In the genomic region with DNA sequence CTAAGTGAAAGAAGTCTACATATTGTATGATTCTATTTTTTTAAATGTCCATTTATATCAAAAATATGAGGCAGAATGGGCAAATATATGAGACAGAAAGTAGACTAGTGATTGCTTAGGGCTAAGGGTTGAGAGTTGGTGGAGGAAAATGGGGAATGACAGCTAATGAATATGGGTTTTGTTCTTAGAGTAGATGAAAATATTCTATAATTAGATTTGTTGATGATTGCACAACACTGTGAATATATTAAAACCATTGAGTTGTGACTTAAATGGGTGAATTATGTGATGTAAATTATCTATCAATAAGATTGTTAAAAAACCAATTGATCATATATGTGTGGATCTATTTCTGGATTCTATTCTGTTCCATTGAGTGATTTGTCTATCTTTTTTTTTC, we compare ENCODE assay signal across 25 cellular contexts.
DNase-seq lines count a peak whose midpoint lies in the region; ATAC-seq, FAIRE-seq and TF ChIP-seq lines count a peak whose summit lies in the region.
"Had no signal": no experiment of that assay in that cellular context is flagged by ENCODE, and none has a peak within 500 bp of the region (broad histone marks: within the 10 kb centered on the region; RNA-seq: fewer than 3 reads in every experiment).

No MANE protein-coding gene starts in this region.

- intact Hi-C loops in HepG2 (cut with micrococcal nuclease; ENCODE audit: unreplicated experiment) (no loop called here), right lobe of liver (cut with DNase I) (no loop called here), IMR-90 (cut with micrococcal nuclease) (no loop called here), K562 (cut with micrococcal nuclease) (no loop called here), lower lobe of right lung (cut with DNase I) (no loop called here)

- dilution Hi-C loops in IMR-90 (cut with HindIII; ENCODE audit: low sequenced_read_pairs, unreplicated experiment), result no loop called here

- ATAC-seq in HepG2, result no peak
- ATAC-seq in right lobe of liver, result no peak
- ATAC-seq in IMR-90 (ENCODE audit: low read depth), result no peak
- no peak for ATAC-seq in K562
- ATAC-seq in lower lobe of right lung, result no peak

- no peak overlapping the region for H3K27ac Mint-ChIP-seq in type B pancreatic cell
- H3K27ac Mint-ChIP-seq: CD4-positive, alpha-beta memory T cell; CD4-positive, CD25-positive, alpha-beta regulatory T cell had no signal

- no peak overlapping the region for H4K8ac ChIP-seq in IMR-90 (ENCODE audit: low read depth in 2 of 2, low read length in 2 of 2)

- H3K56ac ChIP-seq in IMR-90 (ENCODE audit: extremely low read depth, insufficient read depth, low read length), result no peak overlapping the region

- no peak overlapping the region for H2BK5ac ChIP-seq in IMR-90 (ENCODE audit: low read depth, low read length, poor library complexity, severe bottlenecking)

- no peak overlapping the region for H2AFZ ChIP-seq in HepG2 (ENCODE audit: low read length)
- no peak overlapping the region for H2AFZ ChIP-seq in IMR-90 (replicated peaks; ENCODE audit: low read length, poor library complexity)
- peak overlapping the region; percentile 46; the same call in 1 of the 2 replicates for H2AFZ ChIP-seq in K562 (ENCODE audit: low read depth, low read length)

- H3K4me1 ChIP-seq in HepG2 (ENCODE audit: insufficient read depth, low read length) (peaks cover 17% of the 10 kb centered on the region), right lobe of liver (no peaks in the 10 kb centered on the region), IMR-90 (ENCODE audit: control insufficient read depth, insufficient read depth, low read length) (peaks cover 5% of the 10 kb centered on the region), K562 (replicated peaks in 1 of 2; ENCODE audit: control insufficient read depth in 2 of 2, insufficient read depth in 2 of 2, low read length in 2 of 2) (peaks cover 0 to 3% of the 10 kb centered on the region in 2 experiments; a peak in 3 of 5 replicates), lower lobe of right lung (no peaks in the 10 kb centered on the region)
- H3K4me1 ChIP-seq: BE2C, BLaER1 had no signal

- no peak overlapping the region for H4K91ac ChIP-seq in IMR-90 (ENCODE audit: insufficient read depth, low read depth, low read length)

- in situ Hi-C loops in HepG2 (cut with HindIII; ENCODE audit: extremely low pct_ligation_motif_present, low pct_unique_long_range_greater_than_20kb) (no loop called here), IMR-90 (cut with MboI; ENCODE audit: low sequenced_read_pairs) (no loop called here), K562 (cut with MboI) (no loop called here)

- H3K79me1 ChIP-seq in IMR-90 (ENCODE audit: low read depth in 1 of 2, low read length in 2 of 2), result peaks cover 0 to 4% of the 10 kb centered on the region in 2 experiments; a peak in 1 of 4 replicates

- H3K27me3 ChIP-seq in HepG2 (ENCODE audit: control insufficient read depth in 1 of 2, insufficient read depth in 2 of 2, low read length in 2 of 2) (no peaks in the 10 kb centered on the region), right lobe of liver (no peaks in the 10 kb centered on the region), IMR-90 (ENCODE audit: control insufficient read depth, insufficient read depth, low read length) (no peaks in the 10 kb centered on the region), K562 (ENCODE audit: control insufficient read depth in 2 of 2, insufficient read depth in 2 of 2, low read length in 2 of 2) (peaks cover 0 to 2% of the 10 kb centered on the region in 2 experiments; a peak in 1 of 5 replicates), lower lobe of right lung (ENCODE audit: low read depth) (no peaks in the 10 kb centered on the region)
- H3K27me3 ChIP-seq: BLaER1 had no signal

- no TSS peak for BruUV-seq in HepG2 (replicated peaks; lab: Mats Ljungman, UMichigan)
- BruUV-seq in IMR-90 (replicated peaks; lab: Mats Ljungman, UMichigan), result no TSS peak
- no TSS peak for BruUV-seq in K562 (replicated peaks; lab: Mats Ljungman, UMichigan)

- H4K20me1 ChIP-seq in HepG2 (ENCODE audit: insufficient read depth, low read length), result no peaks in the 10 kb centered on the region
- no peaks in the 10 kb centered on the region for H4K20me1 ChIP-seq in IMR-90 (ENCODE audit: insufficient read depth, low read length)
- no peaks in the 10 kb centered on the region for H4K20me1 ChIP-seq in K562 (replicated peaks; ENCODE audit: control insufficient read depth, insufficient read depth, low read length)
- H4K20me1 ChIP-seq: BLaER1 had no signal

- no peak for TF ChIP-seq RAD21 in HepG2 (CRISPR knock-in tag; IDR thresholded peaks at IDR 0.05)
- TF ChIP-seq RAD21 in IMR-90 (IDR thresholded peaks at IDR 0.05; ENCODE audit: low read length), result no peak
- no peak for TF ChIP-seq RAD21 in K562 (CRISPR knock-in tag; conservative IDR thresholded peaks at IDR 0.05 in 1 of 2, IDR thresholded peaks at IDR 0.05 in 1 of 2)

- no peak for FAIRE-seq in HepG2 (lab: Jason Lieb, UNC)
- FAIRE-seq in K562 (lab: Jason Lieb, UNC), result no peak
- FAIRE-seq: D721Med, G401.6, GM12891, GM19239 had no signal

- H3K18ac ChIP-seq in IMR-90 (ENCODE audit: low read depth, low read length), result no peak overlapping the region

- H3K27me3 Mint-ChIP-seq in type B pancreatic cell, result peaks cover 6% of the 10 kb centered on the region

- DNase-seq in HepG2 (ENCODE audit: low spot score) (no peak), right lobe of liver (no peak), IMR-90 (no peak), K562 (ENCODE audit: extremely low read depth in 1 of 4, low spot score in 3 of 4) (no peak), foreskin melanocyte (peak; percentile 69), lower lobe of right lung (no peak), type B pancreatic cell (ENCODE audit: extremely low spot score, unreplicated experiment) (no peak), pons (ENCODE audit: low spot score) (no peak)
- DNase-seq: ACHN; BE2C; C1 segment of cervical spinal cord; Caco-2; Calu3; CD4-positive, alpha-beta memory T cell; CD4-positive, CD25-positive, alpha-beta regulatory T cell; CD8-positive, alpha-beta memory T cell; DMS79 treated with DMSO at 0.1 percent for 48 hours; GF-D8 had no signal

- H2BK15ac ChIP-seq in IMR-90 (ENCODE audit: low read depth, low read length), result no peak overlapping the region

- no peak overlapping the region for H3K9ac ChIP-seq in HepG2 (ENCODE audit: insufficient read depth, low read depth, low read length)
- no peak overlapping the region for H3K9ac ChIP-seq in IMR-90 (ENCODE audit: low read depth, low read length)
- no peak overlapping the region for H3K9ac ChIP-seq in K562 (ENCODE audit: insufficient read depth in 1 of 2, low read depth in 2 of 2, low read length in 2 of 2)
- H3K9ac ChIP-seq: BLaER1 had no signal

- no peak overlapping the region for H3K23ac ChIP-seq in IMR-90 (ENCODE audit: low read depth, low read length)

- no peak overlapping the region for H3K4ac ChIP-seq in IMR-90 (ENCODE audit: low read depth, low read length)

- peaks cover 4% of the 10 kb centered on the region for H3K9me3 Mint-ChIP-seq in type B pancreatic cell

- H3K9me1 ChIP-seq in IMR-90 (ENCODE audit: insufficient read depth, low read length) (peaks cover 5% of the 10 kb centered on the region), K562 (ENCODE audit: control insufficient read depth, insufficient read depth, low read length) (no peaks in the 10 kb centered on the region)

- H3K4me3 Mint-ChIP-seq in type B pancreatic cell, result no peak overlapping the region
- H3K4me3 Mint-ChIP-seq: CD14-positive monocyte; CD4-positive, alpha-beta memory T cell; CD4-positive, CD25-positive, alpha-beta regulatory T cell; CD8-positive, alpha-beta memory T cell had no signal

- H3K4me1 Mint-ChIP-seq in type B pancreatic cell (ENCODE audit: unreplicated experiment), result no peaks in the 10 kb centered on the region
- H3K4me1 Mint-ChIP-seq: CD4-positive, alpha-beta memory T cell; CD4-positive, CD25-positive, alpha-beta regulatory T cell; CD8-positive, alpha-beta memory T cell had no signal

- no peak overlapping the region for H2BK120ac ChIP-seq in IMR-90 (ENCODE audit: low read depth, low read length)

- no peak overlapping the region for H2AK5ac ChIP-seq in IMR-90 (ENCODE audit: low read depth, low read length)

- no peak overlapping the region for H3K14ac ChIP-seq in IMR-90 (replicated peaks; ENCODE audit: low read depth, low read length)

- CTCF ChIA-PET in HepG2 (lab: Yijun Ruan, JAX; ENCODE audit: low intra/inter-chr PET ratio, low total read pairs), result no interaction called here
- CTCF ChIA-PET in IMR-90 (lab: Yijun Ruan, JAX), result no interaction called here
- CTCF ChIA-PET in K562 (lab: Yijun Ruan, JAX; ENCODE audit: low intra/inter-chr PET ratio), result no interaction called here

- TF ChIP-seq CTCF in HepG2 (CRISPR knock-in tag; IDR thresholded peaks at IDR 0.05) (no peak), right lobe of liver (IDR thresholded peaks at IDR 0.05) (no peak), IMR-90 (conservative IDR thresholded peaks at IDR 0.05; ENCODE audit: low read depth, low read length) (no peak), K562 (IDR thresholded peaks at IDR 0.05 in 2 of 3, conservative IDR thresholded peaks at IDR 0.05 in 1 of 3; ENCODE audit: insufficient read depth in 2 of 3, low read depth in 1 of 3, low read length in 3 of 3) (no peak), lower lobe of right lung (IDR thresholded peaks at IDR 0.05) (no peak), type B pancreatic cell (conservative IDR thresholded peaks at IDR 0.05) (no peak)

- TF ChIP-seq EP300 in HepG2 (IDR thresholded peaks at IDR 0.05; ENCODE audit: low read depth in 2 of 2, low read length in 2 of 2) (no peak), HepG2 (CRISPR knock-in tag; IDR thresholded peaks at IDR 0.05; ENCODE audit: borderline replicate concordance) (no peak), K562 (IDR thresholded peaks at IDR 0.05; ENCODE audit: low read length) (no peak)

- no peaks in the 10 kb centered on the region for H3K36me3 Mint-ChIP-seq in type B pancreatic cell
- H3K36me3 Mint-ChIP-seq: CD4-positive, CD25-positive, alpha-beta regulatory T cell had no signal

- no peak overlapping the region for H2AK9ac ChIP-seq in IMR-90 (replicated peaks; ENCODE audit: low read depth, low read length, poor library complexity)

- TF ChIP-seq POLR2A in HepG2 (IDR thresholded peaks at IDR 0.05; ENCODE audit: insufficient read depth in 1 of 2, low read depth in 2 of 2, low read length in 2 of 2), result no peak
- TF ChIP-seq POLR2A in right lobe of liver (IDR thresholded peaks at IDR 0.05), result no peak
- no peak for TF ChIP-seq POLR2A in IMR-90 (IDR thresholded peaks at IDR 0.05; ENCODE audit: low read depth, low read length)
- no peak for TF ChIP-seq POLR2A in K562 (conservative IDR thresholded peaks at IDR 0.05)

- no peaks in the 10 kb centered on the region for H3K36me3 ChIP-seq in HepG2 (replicated peaks in 1 of 2; ENCODE audit: control insufficient read depth in 1 of 2, insufficient read depth in 2 of 2, low read length in 2 of 2)
- H3K36me3 ChIP-seq in right lobe of liver, result no peaks in the 10 kb centered on the region
- H3K36me3 ChIP-seq in IMR-90 (ENCODE audit: control insufficient read depth, insufficient read depth, low read length), result no peaks in the 10 kb centered on the region
- no peaks in the 10 kb centered on the region for H3K36me3 ChIP-seq in K562 (ENCODE audit: control insufficient read depth, insufficient read depth, low read length)
- H3K36me3 ChIP-seq in lower lobe of right lung, result no peaks in the 10 kb centered on the region
- H3K36me3 ChIP-seq: BE2C, BLaER1 had no signal

- H3K9me3 ChIP-seq in HepG2 (ENCODE audit: low read length) (no peaks in the 10 kb centered on the region), right lobe of liver (no peaks in the 10 kb centered on the region), IMR-90 (ENCODE audit: control insufficient read depth, insufficient read depth, low read length) (no peaks in the 10 kb centered on the region; the same call in 1 of the 2 replicates), K562 (replicated peaks; ENCODE audit: control insufficient read depth, insufficient read depth, low read depth, low read length) (no peaks in the 10 kb centered on the region), lower lobe of right lung (no peaks in the 10 kb centered on the region)
- H3K9me3 ChIP-seq: BE2C, Caco-2 had no signal

- H4K5ac ChIP-seq in IMR-90 (ENCODE audit: low read depth, low read length), result no peak overlapping the region

- H3K4me3 ChIP-seq in HepG2 (replicated peaks in 1 of 3; ENCODE audit: insufficient read depth in 1 of 3, low read depth in 2 of 3, low read length in 3 of 3) (no peak overlapping the region), right lobe of liver (no peak overlapping the region), IMR-90 (ENCODE audit: insufficient read depth, low read depth, low read length) (no peak overlapping the region), K562 (no peak overlapping the region), lower lobe of right lung (no peak overlapping the region)
- H3K4me3 ChIP-seq: BLaER1 had no signal

- no peak overlapping the region for H2BK20ac ChIP-seq in IMR-90 (ENCODE audit: low read depth, low read length)

- no peak overlapping the region for H3K27ac ChIP-seq in HepG2 (ENCODE audit: extremely low read length, insufficient read depth, low read length)
- H3K27ac ChIP-seq in right lobe of liver, result no peak overlapping the region
- no peak overlapping the region for H3K27ac ChIP-seq in IMR-90 (ENCODE audit: insufficient read depth, low read length)
- no peak overlapping the region for H3K27ac ChIP-seq in K562 (ENCODE audit: extremely low read depth, low read depth, low read length)
- no peak overlapping the region for H3K27ac ChIP-seq in lower lobe of right lung
- H3K27ac ChIP-seq: 22Rv1, BLaER1 had no signal

- POLR2A ChIA-PET in HepG2 (lab: Yijun Ruan, JAX), result no interaction called here
- POLR2A ChIA-PET in IMR-90 (lab: Charles Lee; ENCODE audit: unreplicated experiment), result no interaction called here
- POLR2A ChIA-PET in K562 (lab: Yijun Ruan, JAX), result no interaction called here

- H3K79me2 ChIP-seq in HepG2 (ENCODE audit: insufficient read depth, low read length), result no peaks in the 10 kb centered on the region
- H3K79me2 ChIP-seq in K562 (ENCODE audit: control insufficient read depth, insufficient read depth, low read length), result no peaks in the 10 kb centered on the region

- H3K4me2 ChIP-seq in HepG2 (ENCODE audit: low read depth, low read length) (no peak overlapping the region), IMR-90 (ENCODE audit: low read depth, low read length) (no peak overlapping the region), K562 (ENCODE audit: insufficient read depth, low read length) (no peak overlapping the region)
- H3K4me2 ChIP-seq: BLaER1 had no signal
